ENCODE assay signal across 1 cellular context in genomic region chr12:42904683-42905418, GRCh38.
TF ChIP-seq lines count a peak whose summit lies in the region.

No MANE protein-coding gene starts in this region.

TF ChIP-seq in HepG2, 621 proteins besides CTCF, POLR2A, EP300 and RAD21 (continued from another document):
- TF ChIP-seq AHDC1 (CRISPR knock-in tag; IDR thresholded peaks at IDR 0.05; ENCODE audit: borderline replicate concordance) (no peak), ZKSCAN8 (CRISPR knock-in tag; IDR thresholded peaks at IDR 0.05; ENCODE audit: borderline replicate concordance) (no peak), FOSL2 (CRISPR knock-in tag; IDR thresholded peaks at IDR 0.05) (no peak), ZNF891 (CRISPR knock-in tag; IDR thresholded peaks at IDR 0.05) (no peak), CHCHD3 (CRISPR knock-in tag; IDR thresholded peaks at IDR 0.05) (no peak), ZFYVE20 (CRISPR knock-in tag; IDR thresholded peaks at IDR 0.05; ENCODE audit: borderline replicate concordance, low read depth) (no peak), KDM1A (CRISPR knock-in tag; IDR thresholded peaks at IDR 0.05) (no peak), ZSCAN30 (CRISPR knock-in tag; IDR thresholded peaks at IDR 0.05) (no peak), ZNF160 (CRISPR knock-in tag; IDR thresholded peaks at IDR 0.05) (no peak), HNRNPL (IDR thresholded peaks at IDR 0.05; ENCODE audit: low read depth, low read length) (no peak), ZNF713 (CRISPR knock-in tag; IDR thresholded peaks at IDR 0.05) (no peak)
TF ChIP-seq in HepG2: peak in this region for 0.
